12 cellular contexts compared by ENCODE assay signal in genomic region chr1:228104526-228105251, GRCh38. TPM values are rescaled to one million over a fixed set of nuclear protein-coding genes. Genes with fewer than 3 reads are reported as not detected.
DNase-seq lines count a peak whose midpoint lies in the region; ATAC-seq and TF ChIP-seq lines count a peak whose summit lies in the region.
"Had no signal": no experiment of that assay in that cellular context is flagged by ENCODE, and none has a peak within 500 bp of the region (broad histone marks: within the 10 kb centered on the region; RNA-seq: fewer than 3 reads in every experiment).

No MANE protein-coding gene starts in this region.

- no peak overlapping the region for H3K27ac ChIP-seq in SK-N-SH (ENCODE audit: low read depth in 2 of 2, low read length in 1 of 2)
- no peak overlapping the region for H3K27ac ChIP-seq in MM.1S (ENCODE audit: low read length)
- peak overlapping the region in 2 of 4 donors; percentile 92 to 95 for H3K27ac ChIP-seq in gastroesophageal sphincter

- H3K36me3 Mint-ChIP-seq in central memory CD8-positive, alpha-beta T cell (ENCODE audit: insufficient read depth) = peaks cover 48% of the 10 kb centered on the region
- peaks cover 4% of the 10 kb centered on the region for H3K36me3 Mint-ChIP-seq in progenitor cell of endocrine pancreas (ENCODE audit: insufficient read depth)

- no peaks in the 10 kb centered on the region for H3K27me3 Mint-ChIP-seq in central memory CD8-positive, alpha-beta T cell
- H3K27me3 Mint-ChIP-seq in progenitor cell of endocrine pancreas = no peaks in the 10 kb centered on the region

- no peak for ATAC-seq in SK-N-SH treated with all-trans-retinoic acid at 6 μM for 48 hours
- no peak for ATAC-seq in central memory CD8-positive, alpha-beta T cell (replicated peaks; ENCODE audit: extremely low read depth, poor library complexity, severe bottlenecking)
- no peak for ATAC-seq in left colon
- no peak for ATAC-seq in gastroesophageal sphincter
- ATAC-seq: A549 had no signal

- H3K4me3 ChIP-seq in SK-N-SH (ENCODE audit: low read depth in 2 of 2, low read length in 1 of 2) = no peak overlapping the region
- H3K4me3 ChIP-seq in MM.1S (ENCODE audit: low read length) = no peak overlapping the region
- H3K4me3 ChIP-seq in gastroesophageal sphincter = no peak overlapping the region
- H3K4me3 ChIP-seq: prostate gland had no signal

- no peak for TF ChIP-seq CTCF in SK-N-SH (IDR thresholded peaks at IDR 0.05)
- no peak for TF ChIP-seq CTCF in MM.1S (IDR thresholded peaks at IDR 0.05; ENCODE audit: low read length)
- no peak for TF ChIP-seq CTCF in progenitor cell of endocrine pancreas (IDR thresholded peaks at IDR 0.05; ENCODE audit: unreplicated experiment)
- no peak for TF ChIP-seq CTCF in gastroesophageal sphincter (IDR thresholded peaks at IDR 0.05)

- H3K9me3 ChIP-seq in SK-N-SH (no peaks in the 10 kb centered on the region), MM.1S (replicated peaks; ENCODE audit: insufficient read depth, low read length) (no peaks in the 10 kb centered on the region), gastroesophageal sphincter (no peaks in the 10 kb centered on the region)
- H3K9me3 ChIP-seq: A549, prostate gland had no signal

- H3K4me3 Mint-ChIP-seq in central memory CD8-positive, alpha-beta T cell = peak overlapping the region; percentile 90
- H3K4me3 Mint-ChIP-seq in progenitor cell of endocrine pancreas (ENCODE audit: low read depth) = peak overlapping the region; percentile 91

- no peak for TF ChIP-seq RAD21 in SK-N-SH (IDR thresholded peaks at IDR 0.05; ENCODE audit: low read length)

- H4K20me1 ChIP-seq in SK-N-SH (ENCODE audit: insufficient read depth) = peaks cover 22% of the 10 kb centered on the region
- H4K20me1 ChIP-seq in MM.1S (ENCODE audit: insufficient read depth, low read length) = peaks cover 4% of the 10 kb centered on the region; the same call in 1 of the 2 replicates

- no peaks in the 10 kb centered on the region for H3K27me3 ChIP-seq in SK-N-SH (ENCODE audit: insufficient read depth)
- no peaks in the 10 kb centered on the region for H3K27me3 ChIP-seq in MM.1S (replicated peaks; ENCODE audit: insufficient read depth, low read length)
- no peaks in the 10 kb centered on the region for H3K27me3 ChIP-seq in gastroesophageal sphincter

- 75% methylated on average over 6 of the region's 6 CpGs for WGBS in SK-N-SH (ENCODE audit: low lambda C conversion rate)
- WGBS in gastroesophageal sphincter (ENCODE audit: low coverage in 1 of 2), 2 donors = 29 to 34% methylated on average over 1 to 3 of the region's 6 CpGs

- peaks cover 19 to 36% of the 10 kb centered on the region in 2 experiments for H3K36me3 ChIP-seq in SK-N-SH (replicated peaks in 1 of 2; ENCODE audit: control insufficient read depth in 1 of 2, insufficient read depth in 2 of 2, low read length in 1 of 2)
- 0 out of 2 replicates have a peak, but pooled peaks cover 3% of the 10 kb centered on the region for H3K36me3 ChIP-seq in MM.1S (replicated peaks; ENCODE audit: insufficient read depth, low read length)
- peaks cover 0 to 48% of the 10 kb centered on the region in 2 donors for H3K36me3 ChIP-seq in gastroesophageal sphincter
- H3K36me3 ChIP-seq: prostate gland had no signal

- DNase-seq in SK-N-SH = no peak
- no peak for DNase-seq in MM.1S
- no peak for DNase-seq in central memory CD8-positive, alpha-beta T cell (ENCODE audit: low spot score in 2 of 2)
- no peak for DNase-seq in progenitor cell of endocrine pancreas (ENCODE audit: low spot score, unreplicated experiment)
- DNase-seq in left colon = no peak
- no peak for DNase-seq in NCI-H526 treated with DMSO at 0.1 percent for 48 hours (lab: John Stamatoyannopoulos, UW)
- DNase-seq: activated gamma-delta T cell, NCI-H187 had no signal

- peaks cover 28% of the 10 kb centered on the region for H3K4me1 Mint-ChIP-seq in central memory CD8-positive, alpha-beta T cell
- H3K4me1 Mint-ChIP-seq in progenitor cell of endocrine pancreas (ENCODE audit: low read depth) = peaks cover 14% of the 10 kb centered on the region

- POLR2A ChIA-PET in SK-N-SH (lab: Yijun Ruan, JAX) = interaction anchor here (1.1 kb wide), 1 partner anchor 106 kb away, joined by 3 read pairs; no protein-coding TSS in a partner anchor

- TF ChIP-seq POLR2A in gastroesophageal sphincter (IDR thresholded peaks at IDR 0.05) = no peak

- H3K9me3 Mint-ChIP-seq in central memory CD8-positive, alpha-beta T cell = no peaks in the 10 kb centered on the region
- H3K9me3 Mint-ChIP-seq in progenitor cell of endocrine pancreas (ENCODE audit: low read depth) = no peaks in the 10 kb centered on the region

- TF ChIP-seq EP300 in SK-N-SH (IDR thresholded peaks at IDR 0.05; ENCODE audit: borderline replicate concordance in 1 of 2, low read depth in 1 of 2, low read length in 1 of 2) (no peak), gastroesophageal sphincter (IDR thresholded peaks at IDR 0.05) (no peak)

- H2AFZ ChIP-seq in SK-N-SH (ENCODE audit: low read depth) (no peak overlapping the region), MM.1S (ENCODE audit: low read length) (no peak overlapping the region)

- H3K4me2 ChIP-seq in SK-N-SH (0 out of 2 replicates have a peak overlapping the region, but pooled peaks have one; percentile 77), MM.1S (ENCODE audit: low read depth, low read length) (peak overlapping the region; percentile 82; the same call in 1 of the 2 replicates)

- intact Hi-C loops in left colon (cut with DNase I, micrococcal nuclease) = no loop called here

- H3K27ac Mint-ChIP-seq in central memory CD8-positive, alpha-beta T cell (ENCODE audit: low read depth) = peak overlapping the region; percentile 29
- peak overlapping the region; percentile 33 for H3K27ac Mint-ChIP-seq in progenitor cell of endocrine pancreas

- H3K4me1 ChIP-seq in SK-N-SH (ENCODE audit: control insufficient read depth in 1 of 2, insufficient read depth in 2 of 2, low read depth in 1 of 2, low read length in 1 of 2) = peaks cover 8 to 39% of the 10 kb centered on the region in 2 experiments; a peak in 3 of 4 replicates
- peaks cover 25% of the 10 kb centered on the region for H3K4me1 ChIP-seq in MM.1S (ENCODE audit: low read length)
- H3K4me1 ChIP-seq in gastroesophageal sphincter = peaks cover 3 to 51% (median 25%) of the 10 kb centered on the region in 3 donors

- CTCF ChIA-PET in SK-N-SH (lab: Yijun Ruan, JAX) = no interaction called here

- no peaks in the 10 kb centered on the region for H3K9me2 ChIP-seq in SK-N-SH
- H3K9me2 ChIP-seq in MM.1S (replicated peaks; ENCODE audit: insufficient read depth, low read length) = no peaks in the 10 kb centered on the region

- peaks cover 19% of the 10 kb centered on the region for H3F3A ChIP-seq in SK-N-SH (replicated peaks; ENCODE audit: insufficient read depth)
- peaks cover 38% of the 10 kb centered on the region for H3F3A ChIP-seq in MM.1S (ENCODE audit: insufficient read depth, low read length)

- H3K9ac ChIP-seq in SK-N-SH = no peak overlapping the region
- peak overlapping the region; percentile 87; the same call in 1 of the 2 replicates for H3K9ac ChIP-seq in MM.1S (ENCODE audit: low read length)

- H3K79me2 ChIP-seq in SK-N-SH (ENCODE audit: insufficient read depth) (peaks cover 51% of the 10 kb centered on the region), MM.1S (ENCODE audit: low read length) (peaks cover 63% of the 10 kb centered on the region)

TF ChIP-seq in SK-N-SH treated with all-trans-retinoic acid at 6 μM for 48 hours, 23 proteins besides CTCF, POLR2A, EP300 and RAD21 (continues in another document):
- TF ChIP-seq GLIS3 (CRISPR knock-in tag; IDR thresholded peaks at IDR 0.05) (no peak), CSRNP3 (CRISPR knock-in tag; IDR thresholded peaks at IDR 0.05) (no peak), ZFP30 (CRISPR knock-in tag; IDR thresholded peaks at IDR 0.05) (no peak), BACH2 (CRISPR knock-in tag; IDR thresholded peaks at IDR 0.05; ENCODE audit: borderline replicate concordance) (no peak)

RNA-seq across cellular contexts. Expression of gene C1orf35, which starts 1.6 kb away (rescaled TPM):
- 28.6 and 42.9 TPM in 2 replicates for polyA plus RNA-seq in SK-N-SH (2012; rRNA removed)
- 17.8 and 24.9 TPM in 2 replicates for polyA plus RNA-seq in SK-N-SH (2012; cell fraction: cytosol; rRNA removed)
- 107 and 195 TPM in 2 replicates for polyA plus RNA-seq in SK-N-SH (2012; cell fraction: nucleus; rRNA removed)
- total RNA-seq in progenitor cell of endocrine pancreas (20.2 and 22.4 TPM in 2 replicates), left colon (10 to 100 TPM; 11.9 to 14.7 TPM), gastroesophageal sphincter (10 to 100 TPM; 11.6 to 16.0 (median 14.6) TPM)

RNA-seq across cellular contexts. Expression of gene MRPL55, which starts 4.4 kb away (rescaled TPM):
- 70.3 and 75.3 TPM in 2 replicates for polyA plus RNA-seq in SK-N-SH (2012; rRNA removed)
- 27.2 and 49.1 TPM in 2 replicates for polyA plus RNA-seq in SK-N-SH (2012; cell fraction: cytosol; rRNA removed)
- 185 and 306 TPM in 2 replicates for polyA plus RNA-seq in SK-N-SH (2012; cell fraction: nucleus; rRNA removed)
- total RNA-seq in progenitor cell of endocrine pancreas (50.3 and 52.3 TPM in 2 replicates), left colon (10 to 100 TPM; 31.9 to 32.9 TPM), gastroesophageal sphincter (100 to 1,000 TPM in 2 of 4 donors, 10 to 100 TPM in 2; 50.2 to 394 (median 81.5) TPM)

RNA-seq across cellular contexts. Expression of gene ARF1, which starts 22.2 kb away (rescaled TPM):
- 659 and 713 TPM in 2 replicates for polyA plus RNA-seq in SK-N-SH (2012; rRNA removed)
- 317 and 453 TPM in 2 replicates for polyA plus RNA-seq in SK-N-SH (2012; cell fraction: cytosol; rRNA removed)
- polyA plus RNA-seq in SK-N-SH (2012; cell fraction: nucleus; rRNA removed) = 442 and 463 TPM in 2 replicates
- total RNA-seq in progenitor cell of endocrine pancreas = 259 and 267 TPM in 2 replicates
- 100 to 1,000 TPM; 469 to 500 TPM for total RNA-seq in left colon
- total RNA-seq in gastroesophageal sphincter = 100 to 1,000 TPM; 256 to 385 (median 303) TPM

RNA-seq across cellular contexts. Expression of gene GUK1, which starts 35.4 kb away (rescaled TPM):
- polyA plus RNA-seq in SK-N-SH (2012; rRNA removed) = 717 and 742 TPM in 2 replicates
- 457 and 681 TPM in 2 replicates for polyA plus RNA-seq in SK-N-SH (2012; cell fraction: cytosol; rRNA removed)
- polyA plus RNA-seq in SK-N-SH (2012; cell fraction: nucleus; rRNA removed) = 521 and 537 TPM in 2 replicates
- total RNA-seq in progenitor cell of endocrine pancreas (96.3 and 101 TPM in 2 replicates), left colon (100 to 1,000 TPM; 175 to 176 TPM), gastroesophageal sphincter (100 to 1,000 TPM; 234 to 504 (median 299) TPM)

RNA-seq across cellular contexts. Expression of gene GJC2, which starts 45.0 kb away (rescaled TPM):
- polyA plus RNA-seq in SK-N-SH (2012; rRNA removed) = 0.92 and 0.97 TPM in 2 replicates
- 0.50 and 0.69 TPM in 2 replicates for polyA plus RNA-seq in SK-N-SH (2012; cell fraction: cytosol; rRNA removed)
- polyA plus RNA-seq in SK-N-SH (2012; cell fraction: nucleus; rRNA removed) = 2.1 and 2.9 TPM in 2 replicates
- total RNA-seq in progenitor cell of endocrine pancreas (1.7 and 2.1 TPM in 2 replicates), left colon (1 to 10 TPM in 1 of 2 donors, under 1 TPM in 1; 0.49 to 1.5 TPM), gastroesophageal sphincter (1 to 10 TPM; 5.1 to 9.0 (median 7.0) TPM)
